ENCODE assay signal across 16 cellular contexts in the genomic region with DNA sequence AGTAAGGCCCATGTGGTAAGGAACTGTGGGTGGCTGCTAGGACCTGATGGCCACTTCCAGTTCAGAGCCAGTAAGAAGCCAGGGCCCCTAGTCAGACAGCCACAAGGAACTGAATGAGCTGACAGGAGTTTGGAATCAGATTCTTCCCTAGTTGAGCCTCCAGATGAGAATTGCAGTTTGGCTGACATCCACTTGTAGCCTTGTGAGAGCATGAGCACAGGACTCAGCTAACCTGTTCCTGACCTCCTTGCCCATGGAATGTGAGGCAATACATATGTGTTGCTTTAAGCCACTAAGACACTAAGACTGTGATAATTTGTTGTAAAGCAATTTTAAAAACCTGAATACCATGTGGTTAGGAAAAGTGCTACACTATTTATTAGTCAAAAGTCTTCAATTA. TPM values are rescaled to one million over a fixed set of nuclear protein-coding genes. Genes with fewer than 3 reads are reported as not detected.
DNase-seq lines count a peak whose midpoint lies in the region; ATAC-seq and TF ChIP-seq lines count a peak whose summit lies in the region.
"Had no signal": no experiment of that assay in that cellular context is flagged by ENCODE, and none has a peak within 500 bp of the region (broad histone marks: within the 10 kb centered on the region; RNA-seq: fewer than 3 reads in every experiment).

No MANE protein-coding gene starts in this region.

- H3K27ac Mint-ChIP-seq in brain, result peak overlapping the region in 3 of 5 experiments; percentile 36 to 86 (median 67)
- H3K27ac Mint-ChIP-seq in nephron progenitor cell, result no peak overlapping the region

- peak overlapping the region; percentile 58 for H3K4me2 ChIP-seq in parathyroid adenoma (ENCODE audit: low read length)

- no peak overlapping the region for H3K9ac ChIP-seq in parathyroid adenoma

- no peak for TF ChIP-seq CTCF in brain (conservative IDR thresholded peaks at IDR 0.05)
- TF ChIP-seq CTCF in parathyroid adenoma (IDR thresholded peaks at IDR 0.05), result no peak
- no peak for TF ChIP-seq CTCF in omental fat pad (IDR thresholded peaks at IDR 0.05)
- no peak for TF ChIP-seq CTCF in nephron progenitor cell (IDR thresholded peaks at IDR 0.05)

- H3K36me3 ChIP-seq in parathyroid adenoma (ENCODE audit: control insufficient read depth, insufficient read depth, low read length), result no peaks in the 10 kb centered on the region
- H3K36me3 ChIP-seq: esophagus muscularis mucosa, right atrium auricular region, tibial nerve had no signal

- H3K4me1 Mint-ChIP-seq in brain (peaks cover 37% of the 10 kb centered on the region), nephron progenitor cell (peaks cover 23% of the 10 kb centered on the region)

- H3K4me1 ChIP-seq in parathyroid adenoma, result no peaks in the 10 kb centered on the region

- H3K27me3 ChIP-seq in parathyroid adenoma (ENCODE audit: control insufficient read depth, insufficient read depth, low read length), result no peaks in the 10 kb centered on the region
- H3K27me3 ChIP-seq: esophagus muscularis mucosa, right atrium auricular region, tibial nerve had no signal

- H3K9me3 ChIP-seq in parathyroid adenoma (ENCODE audit: control insufficient read depth, low read length), result no peaks in the 10 kb centered on the region
- H3K9me3 ChIP-seq: esophagus muscularis mucosa, right atrium auricular region, tibial nerve had no signal

- no peak for ATAC-seq in omental fat pad (ENCODE audit: low FRiP score)

- H3K27me3 Mint-ChIP-seq in brain (peaks cover 7% of the 10 kb centered on the region), nephron progenitor cell (ENCODE audit: low read depth, poor library complexity) (peaks cover 16% of the 10 kb centered on the region)
- H3K27me3 Mint-ChIP-seq: central memory CD8-positive, alpha-beta T cell had no signal

- no peak overlapping the region for H3K4me3 ChIP-seq in parathyroid adenoma (ENCODE audit: low read depth, low read length)

- peak overlapping the region; percentile 41 to 94 (median 91) for H3K4me3 Mint-ChIP-seq in brain
- H3K4me3 Mint-ChIP-seq in nephron progenitor cell, result no peak overlapping the region

- H3K9me3 Mint-ChIP-seq in brain (peaks cover 0 to 12% (median 3%) of the 10 kb centered on the region in 5 experiments), nephron progenitor cell (peaks cover 20% of the 10 kb centered on the region)

- H2AFZ ChIP-seq in parathyroid adenoma, result peak overlapping the region; percentile 79

- DNase-seq in NCI-H82 (lab: John Stamatoyannopoulos, UW) (peak; percentile 11), NCI-H82 treated with DMSO at 0.1 percent for 48 hours (lab: John Stamatoyannopoulos, UW; ENCODE audit: unreplicated experiment) (no peak), NAMALWA (ENCODE audit: low spot score) (peak; percentile 22), omental fat pad (ENCODE audit: low spot score) (no peak), nephron progenitor cell (no peak), islet precursor cell (no peak)
- DNase-seq: activated effector memory CD4-positive, alpha-beta T cell treated with anti-CD3 and anti-CD28 coated beads, Interleukin-2, amount 50 U/mL, for 16 hours; NCI-H2171 treated with DMSO at 0.1 percent for 48 hours; SHP77 had no signal

- H3K79me2 ChIP-seq in parathyroid adenoma, result peaks cover 14% of the 10 kb centered on the region

- no peak overlapping the region for H3K27ac ChIP-seq in parathyroid adenoma

- H3K36me3 Mint-ChIP-seq in brain, result peaks cover 17% of the 10 kb centered on the region
- peaks cover 22% of the 10 kb centered on the region for H3K36me3 Mint-ChIP-seq in nephron progenitor cell (ENCODE audit: low read depth)
- H3K36me3 Mint-ChIP-seq: WTC11 had no signal

RNA-seq across cellular contexts. Expression of gene WDR7, which starts 1.1 kb away (rescaled TPM):
- polyA plus RNA-seq in brain (ENCODE audit: insufficient read depth, low read depth, low replicate concordance), result 19.7 TPM
- total RNA-seq in omental fat pad, result 10 to 100 TPM; 16.2 to 39.4 (median 19.9) TPM

RNA-seq across cellular contexts. Expression of gene TXNL1, which starts 11.7 kb away (rescaled TPM):
- 90.7 TPM for polyA plus RNA-seq in brain (ENCODE audit: insufficient read depth, low read depth, low replicate concordance)
- 10 to 100 TPM; 31.4 to 47.4 (median 41.1) TPM for total RNA-seq in omental fat pad

Comparison
In these comparisons a context has a peak if more than half of its experiments do, and no peak if none do; other contexts are left out.
1. DNase-seq: peak in NCI-H82 (single experiment) and NAMALWA (single experiment); none in NCI-H82 treated with DMSO at 0.1 percent for 48 hours (single experiment), omental fat pad (single experiment), nephron progenitor cell (single experiment) and islet precursor cell (single experiment).